Comparison of ENCODE assay signal across 24 cellular contexts in the genomic region with DNA sequence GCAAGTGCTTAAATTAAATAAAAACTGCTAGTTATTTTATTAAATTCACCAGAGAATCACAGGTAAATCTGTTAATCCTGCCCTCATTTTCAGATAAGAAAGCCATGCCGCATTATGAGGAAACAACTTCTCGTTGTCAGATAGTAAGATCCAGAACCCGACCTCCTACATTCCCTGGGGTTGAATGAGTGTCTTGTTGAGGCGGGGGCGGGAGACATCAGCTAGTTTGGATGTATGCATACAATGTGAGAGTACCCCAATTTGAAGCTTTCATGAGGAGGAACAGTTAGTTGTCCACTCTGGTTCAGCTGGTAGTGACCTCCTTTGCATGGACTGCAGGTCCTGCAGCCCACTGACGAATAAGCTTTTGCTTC. TPM values are rescaled to one million over a fixed set of nuclear protein-coding genes. Genes with fewer than 3 reads are reported as not detected.
DNase-seq lines count a peak whose midpoint lies in the region; ATAC-seq and TF ChIP-seq lines count a peak whose summit lies in the region.
"Had no signal": no experiment of that assay in that cellular context is flagged by ENCODE, and none has a peak within 500 bp of the region (broad histone marks: within the 10 kb centered on the region; RNA-seq: fewer than 3 reads in every experiment).

No MANE protein-coding gene starts in this region.

- no peak for TF ChIP-seq CTCF in RWPE2 (IDR thresholded peaks at IDR 0.05; ENCODE audit: poor library complexity, severe bottlenecking)

- H2AK5ac ChIP-seq in trophoblast cell (ENCODE audit: low read length), result no peak overlapping the region

- no peak overlapping the region for H2BK12ac ChIP-seq in trophoblast cell (ENCODE audit: low read length)

- no peak overlapping the region for H4K91ac ChIP-seq in trophoblast cell (ENCODE audit: low read depth, low read length)

- H3K27ac ChIP-seq in RWPE2 (ENCODE audit: poor library complexity, severe bottlenecking) (peak overlapping the region; percentile 42), trophoblast cell (ENCODE audit: low read depth, low read length) (no peak overlapping the region)
- H3K27ac ChIP-seq: body of pancreas, colonic mucosa, SJCRH30 had no signal

- H3K4ac ChIP-seq in trophoblast cell (ENCODE audit: low read depth, low read length), result no peak overlapping the region

- no peaks in the 10 kb centered on the region for H3K9me3 ChIP-seq in RWPE2 (ENCODE audit: severe bottlenecking)
- H3K9me3 ChIP-seq in trophoblast cell (ENCODE audit: insufficient read depth, low read depth, low read length), result peaks cover 3% of the 10 kb centered on the region
- H3K9me3 ChIP-seq: body of pancreas, Caco-2, colonic mucosa, SJCRH30 had no signal

- H3K4me1 ChIP-seq in RWPE2 (ENCODE audit: insufficient read depth, poor library complexity, severe bottlenecking), result peaks cover 24% of the 10 kb centered on the region
- H3K4me1 ChIP-seq in trophoblast cell (ENCODE audit: control insufficient read depth in 1 of 2, insufficient read depth in 2 of 2, low read length in 2 of 2), result peaks cover 0 to 5% of the 10 kb centered on the region in 2 experiments
- H3K4me1 ChIP-seq: body of pancreas, Caco-2, colonic mucosa, SJCRH30 had no signal

- H3K4me3 Mint-ChIP-seq in activated T-cell treated with anti-CD3 and anti-CD28 coated beads, Interleukin-2, amount 50 U/mL, for 72 hours, result peak overlapping the region; percentile 18 to 71
- H3K4me3 Mint-ChIP-seq in activated naive CD8-positive, alpha-beta T cell treated with anti-CD3 and anti-CD28 coated beads, Interleukin-2, amount 50 U/mL, for 24 hours, result no peak overlapping the region
- H3K4me3 Mint-ChIP-seq: GM23338, type B pancreatic cell had no signal

- H3K4me2 ChIP-seq in trophoblast cell (ENCODE audit: low read length), result no peak overlapping the region
- H3K4me2 ChIP-seq: GM23338 had no signal

- H3K79me2 ChIP-seq in trophoblast cell (ENCODE audit: control insufficient read depth, insufficient read depth, low read length, poor library complexity), result no peaks in the 10 kb centered on the region

- no peak for DNase-seq in activated T-cell treated with anti-CD3 and anti-CD28 coated beads, Interleukin-2, amount 50 U/mL, for 72 hours
- no peak for DNase-seq in activated T-cell treated with anti-CD3 and anti-CD28 coated beads, Interleukin-2, amount 50 U/mL, for 1 hour
- peak; percentile 19 for DNase-seq in RWPE2 (ENCODE audit: low spot score)
- DNase-seq in activated naive CD8-positive, alpha-beta T cell treated with anti-CD3 and anti-CD28 coated beads, Interleukin-2, amount 50 U/mL, for 24 hours, result no peak
- DNase-seq in trophoblast cell, result peak; percentile 51 to 82
- DNase-seq in AG08396 (ENCODE audit: low spot score), result no peak
- DNase-seq in left cardiac atrium, result no peak
- DNase-seq: activated gamma-delta T cell treated with Interleukin-2 at 50 U/mL for 16 hours; body of pancreas; Caco-2; colonic mucosa; foreskin fibroblast; hypothalamus; kidney glomerular epithelial cell; NCI-H1436; NCI-H774; SJCRH30; stimulated activated CD4-positive, alpha-beta T cell treated with anti-CD3 and anti-CD28 coated beads, Interleukin-12 subunit alpha, Interleukin-12 subunit beta, amount 100 ng/mL, for 4 hours; stimulated activated naive CD4-positive, alpha-beta T cell treated with Interleukin-2 at 50 U/mL for 16 hours had no signal

- intact Hi-C loops in left cardiac atrium (cut with DNase I), result no loop called here

- no peaks in the 10 kb centered on the region for H3K79me1 ChIP-seq in trophoblast cell (ENCODE audit: low read length)

- H3K36me3 Mint-ChIP-seq in activated T-cell treated with anti-CD3 and anti-CD28 coated beads, Interleukin-2, amount 50 U/mL, for 72 hours (ENCODE audit: insufficient read depth in 2 of 2), result peaks cover 22 to 35% of the 10 kb centered on the region in 2 donors
- H3K36me3 Mint-ChIP-seq in activated naive CD8-positive, alpha-beta T cell treated with anti-CD3 and anti-CD28 coated beads, Interleukin-2, amount 50 U/mL, for 24 hours (ENCODE audit: low read depth), result peaks cover 61% of the 10 kb centered on the region

- H2BK120ac ChIP-seq in trophoblast cell (ENCODE audit: insufficient read depth, low read length, poor library complexity), result no peak overlapping the region

- H3K9ac ChIP-seq in trophoblast cell (ENCODE audit: low read length), result no peak overlapping the region

- H3K27me3 ChIP-seq in RWPE2 (ENCODE audit: insufficient read depth, poor library complexity, severe bottlenecking) (no peaks in the 10 kb centered on the region), trophoblast cell (ENCODE audit: insufficient read depth, low read length) (no peaks in the 10 kb centered on the region)
- H3K27me3 ChIP-seq: body of pancreas, colonic mucosa, SJCRH30 had no signal

- H3K18ac ChIP-seq in trophoblast cell (ENCODE audit: low read length), result no peak overlapping the region

- H3K36me3 ChIP-seq in RWPE2 (ENCODE audit: low read depth) (peaks cover 8% of the 10 kb centered on the region; the same call in 1 of the 2 replicates), trophoblast cell (ENCODE audit: control insufficient read depth in 1 of 2, insufficient read depth in 2 of 2, low read length in 2 of 2) (peaks cover 0 to 2% of the 10 kb centered on the region in 2 experiments)
- H3K36me3 ChIP-seq: colonic mucosa had no signal

- no peak overlapping the region for H3K14ac ChIP-seq in trophoblast cell (ENCODE audit: low read length)

- H3K27ac Mint-ChIP-seq in activated T-cell treated with anti-CD3 and anti-CD28 coated beads, Interleukin-2, amount 50 U/mL, for 72 hours, result peak overlapping the region; percentile 74
- peak overlapping the region; percentile 84 for H3K27ac Mint-ChIP-seq in activated naive CD8-positive, alpha-beta T cell treated with anti-CD3 and anti-CD28 coated beads, Interleukin-2, amount 50 U/mL, for 24 hours
- H3K27ac Mint-ChIP-seq: GM23338, type B pancreatic cell had no signal

- no peak overlapping the region for H2BK5ac ChIP-seq in trophoblast cell (ENCODE audit: low read depth, low read length, poor library complexity)

- no peak overlapping the region for H2AFZ ChIP-seq in trophoblast cell (ENCODE audit: insufficient read depth, low read length, poor library complexity)
- H2AFZ ChIP-seq: GM23338 had no signal

- H3K4me3 ChIP-seq in RWPE2 (ENCODE audit: severe bottlenecking) (no peak overlapping the region), trophoblast cell (ENCODE audit: low read depth, low read length) (no peak overlapping the region)
- H3K4me3 ChIP-seq: body of pancreas, colonic mucosa, GM23338, SJCRH30 had no signal

- H4K12ac ChIP-seq in trophoblast cell (ENCODE audit: low read depth, low read length), result no peak overlapping the region

- peaks cover 100% of the 10 kb centered on the region for H3K4me1 Mint-ChIP-seq in activated T-cell treated with anti-CD3 and anti-CD28 coated beads, Interleukin-2, amount 50 U/mL, for 72 hours (ENCODE audit: low read depth)
- peaks cover 86% of the 10 kb centered on the region for H3K4me1 Mint-ChIP-seq in activated naive CD8-positive, alpha-beta T cell treated with anti-CD3 and anti-CD28 coated beads, Interleukin-2, amount 50 U/mL, for 24 hours

- H3K27me3 Mint-ChIP-seq in activated T-cell treated with anti-CD3 and anti-CD28 coated beads, Interleukin-2, amount 50 U/mL, for 72 hours (ENCODE audit: low read depth), result no peaks in the 10 kb centered on the region
- no peaks in the 10 kb centered on the region for H3K27me3 Mint-ChIP-seq in activated naive CD8-positive, alpha-beta T cell treated with anti-CD3 and anti-CD28 coated beads, Interleukin-2, amount 50 U/mL, for 24 hours
- H3K27me3 Mint-ChIP-seq: type B pancreatic cell had no signal

- no peak overlapping the region for H4K8ac ChIP-seq in trophoblast cell (ENCODE audit: low read depth, low read length)

- no peak for ATAC-seq in activated T-cell treated with anti-CD3 and anti-CD28 coated beads, Interleukin-2, amount 50 U/mL, for 72 hours (replicated peaks in 1 of 2)
- ATAC-seq in RWPE2 (ENCODE audit: low read depth) (no peak), HG03108 (IDR thresholded peaks at IDR 0.05; ENCODE audit: unreplicated experiment) (no peak), left cardiac atrium (no peak)
- ATAC-seq in activated naive CD8-positive, alpha-beta T cell treated with anti-CD3 and anti-CD28 coated beads, Interleukin-2, amount 50 U/mL, for 24 hours, result no peak
- ATAC-seq: body of pancreas, GM23338, PC-3 had no signal

- no CpG with 5 or more reads among the region's 6 CpGs for WGBS in trophoblast cell (ENCODE audit: extremely low coverage, insufficient coverage, insufficient read length)

- no peaks in the 10 kb centered on the region for H3K9me3 Mint-ChIP-seq in activated T-cell treated with anti-CD3 and anti-CD28 coated beads, Interleukin-2, amount 50 U/mL, for 72 hours
- H3K9me3 Mint-ChIP-seq in activated naive CD8-positive, alpha-beta T cell treated with anti-CD3 and anti-CD28 coated beads, Interleukin-2, amount 50 U/mL, for 24 hours, result no peaks in the 10 kb centered on the region
- H3K9me3 Mint-ChIP-seq: GM23338, type B pancreatic cell had no signal

- H3K23ac ChIP-seq in trophoblast cell (ENCODE audit: low read length), result no peak overlapping the region

RNA-seq across cellular contexts. Expression of gene EVL, which starts 34.8 kb away (rescaled TPM):
- total RNA-seq in activated T-cell treated with anti-CD3 and anti-CD28 coated beads, Interleukin-2, amount 50 U/mL, for 72 hours, result 100 to 1,000 TPM; 279 to 343 TPM
- 31.4 and 32.7 TPM in 2 replicates for polyA plus RNA-seq in trophoblast cell (2013)
- total RNA-seq in left cardiac atrium, result 10 to 100 TPM; 48.3 to 58.8 TPM

RNA-seq across cellular contexts. Expression of gene DEGS2, which starts 59.4 kb away (rescaled TPM):
- total RNA-seq in activated T-cell treated with anti-CD3 and anti-CD28 coated beads, Interleukin-2, amount 50 U/mL, for 72 hours, result 1 to 10 TPM; 1.8 to 4.2 TPM
- 4.2 and 4.6 TPM in 2 replicates for polyA plus RNA-seq in trophoblast cell (2013)
- under 1 TPM in 1 of 2 donors, not detected in 1; 0.18 TPM for total RNA-seq in left cardiac atrium
- total RNA-seq: SJCRH30 had no signal
- polyA plus RNA-seq: AG04450 had no signal

Comparison
In these comparisons a context has a peak if more than half of its experiments do, and no peak if none do; other contexts are left out.
1. DNase-seq: peak in RWPE2 (single experiment) and trophoblast cell (2 of 2); none in activated T-cell treated with anti-CD3 and anti-CD28 coated beads, Interleukin-2, amount 50 U/mL, for 72 hours (0 of 2), activated T-cell treated with anti-CD3 and anti-CD28 coated beads, Interleukin-2, amount 50 U/mL, for 1 hour (single experiment), activated naive CD8-positive, alpha-beta T cell treated with anti-CD3 and anti-CD28 coated beads, Interleukin-2, amount 50 U/mL, for 24 hours (single experiment), AG08396 (single experiment) and left cardiac atrium (single experiment).
2. RNA of gene EVL, which starts 34.8 kb away (total RNA-seq): 279 to 343 TPM in activated T-cell treated with anti-CD3 and anti-CD28 coated beads, Interleukin-2, amount 50 U/mL, for 72 hours; 48.3 to 58.8 TPM in left cardiac atrium; every median in the first group is over 4 times any median in the second.